17 cellular contexts compared by ENCODE assay signal in genomic region chr6:157268835-157269234, GRCh38. TPM values are rescaled to one million over a fixed set of nuclear protein-coding genes. Genes with fewer than 3 reads are reported as not detected.
DNase-seq lines count a peak whose midpoint lies in the region; ATAC-seq and TF ChIP-seq lines count a peak whose summit lies in the region.
"Had no signal": no experiment of that assay in that cellular context is flagged by ENCODE, and none has a peak within 500 bp of the region (broad histone marks: within the 10 kb centered on the region; RNA-seq: fewer than 3 reads in every experiment).

No MANE protein-coding gene starts in this region.

- H3K36me3 ChIP-seq in osteoblast (ENCODE audit: insufficient read depth, low read length) (no peaks in the 10 kb centered on the region), thyroid gland (no peaks in the 10 kb centered on the region)
- H3K36me3 ChIP-seq: BLaER1 treated with 17β-estradiol and CSF1 and Interleukin-3, amounts not matched to agents 10 nM and 100 nM; HAP-1 had no signal

- H3K79me2 ChIP-seq in osteoblast (ENCODE audit: insufficient read depth, low read length) = no peaks in the 10 kb centered on the region

- intact Hi-C loops in thyroid gland (cut with DNase I) (no loop called here), left colon (cut with DNase I, micrococcal nuclease) (no loop called here)

- H3K27ac ChIP-seq in cingulate gyrus (ENCODE audit: low read depth, low read length) (peak overlapping the region; percentile 44), osteoblast (ENCODE audit: low read depth, low read length) (peak overlapping the region; percentile 48), thyroid gland (peak overlapping the region in 2 of 3 donors; percentile 10 to 60)
- H3K27ac ChIP-seq: BLaER1 treated with 17β-estradiol and CSF1 and Interleukin-3, amounts not matched to agents 10 nM and 100 nM had no signal

- peak overlapping the region; percentile 72 for H3K4me2 ChIP-seq in osteoblast (ENCODE audit: insufficient read depth, low read length)
- H3K4me2 ChIP-seq: BLaER1 treated with 17β-estradiol and CSF1 and Interleukin-3, amounts not matched to agents 10 nM and 100 nM had no signal

- H3K27me3 ChIP-seq in osteoblast (ENCODE audit: insufficient read depth, low read length) (no peaks in the 10 kb centered on the region), thyroid gland (no peaks in the 10 kb centered on the region)
- H3K27me3 ChIP-seq: BLaER1 treated with 17β-estradiol and CSF1 and Interleukin-3, amounts not matched to agents 10 nM and 100 nM had no signal

- TF ChIP-seq POLR2A in thyroid gland (IDR thresholded peaks at IDR 0.05) = no peak

- H3K4me1 ChIP-seq in osteoblast (ENCODE audit: insufficient read depth, low read length) (peaks cover 14% of the 10 kb centered on the region), thyroid gland (peaks cover 0 to 5% of the 10 kb centered on the region in 2 donors)

- 67 to 85% methylated on average over 6 of the region's 6 CpGs for WGBS in thyroid gland, 2 donors

- DNase-seq in iris pigment epithelial cell (ENCODE audit: low read depth) (peak; percentile 7), osteoblast (ENCODE audit: insufficient read length, low spot score, missing footprints) (peak; percentile 35), thyroid gland (no peak), NCI-H1417 (lab: John Stamatoyannopoulos, UW) (no peak), left colon (no peak)
- no peak for DNase-seq in stimulated activated CD8-positive, alpha-beta memory T cell treated with anti-CD3 and anti-CD28 coated beads, Interleukin-4, amount 100 ng/mL, for 48 hours
- DNase-seq in activated CD4-positive, alpha-beta T cell treated with anti-CD3 and anti-CD28 coated beads, Interleukin-2, amount 50 U/mL, for 48 hours = no peak
- DNase-seq: activated CD4-positive, alpha-beta T cell treated with anti-CD3 and anti-CD28 coated beads, Interleukin-2, amount 50 U/mL, for 4 hours; DMS79; effector CD4-positive, alpha-beta T cell; foreskin melanocyte; immature natural killer cell; naive thymus-derived CD8-positive, alpha-beta T cell; NCI-H2227 treated with DMSO at 0.1 percent for 48 hours had no signal

- H4K20me1 ChIP-seq in osteoblast (ENCODE audit: insufficient read depth, low read length) = no peaks in the 10 kb centered on the region
- H4K20me1 ChIP-seq: BLaER1 treated with 17β-estradiol and CSF1 and Interleukin-3, amounts not matched to agents 10 nM and 100 nM had no signal

- TF ChIP-seq CTCF in osteoblast (IDR thresholded peaks at IDR 0.05; ENCODE audit: extremely low read depth, low read depth, low read length) (no peak), thyroid gland (IDR thresholded peaks at IDR 0.05) (no peak)

- H3K4me3 ChIP-seq in osteoblast (ENCODE audit: insufficient read depth, low read length) = peak overlapping the region; percentile 31
- H3K4me3 ChIP-seq in thyroid gland (replicated peaks in 1 of 3) = no peak overlapping the region
- H3K4me3 ChIP-seq: BLaER1 treated with 17β-estradiol and CSF1 and Interleukin-3, amounts not matched to agents 10 nM and 100 nM; HAP-1 had no signal

- no peak for ATAC-seq in left colon
- ATAC-seq: naive thymus-derived CD8-positive, alpha-beta T cell had no signal

- H3K9me3 ChIP-seq in osteoblast (ENCODE audit: low read depth, low read length) (no peaks in the 10 kb centered on the region), thyroid gland (no peaks in the 10 kb centered on the region)
- H3K9me3 ChIP-seq: HAP-1 had no signal

- peak overlapping the region; percentile 89 for H2AFZ ChIP-seq in osteoblast (ENCODE audit: low read length)

RNA-seq across cellular contexts. Expression of gene TMEM242, which starts 54.5 kb away (rescaled TPM):
- 5.6 and 6.2 TPM in 2 replicates for total RNA-seq in osteoblast
- total RNA-seq in thyroid gland = 10 to 100 TPM in 2 of 4 donors, 1 to 10 TPM in 2; 7.0 to 14.0 (median 9.7) TPM
- 10 to 100 TPM; 11.2 to 11.5 TPM for total RNA-seq in left colon

Comparison
In these comparisons a context has a peak if more than half of its experiments do, and no peak if none do; other contexts are left out.
1. DNase-seq: peak in iris pigment epithelial cell (single experiment) and osteoblast (single experiment); none in thyroid gland (0 of 2), stimulated activated CD8-positive, alpha-beta memory T cell treated with anti-CD3 and anti-CD28 coated beads, Interleukin-4, amount 100 ng/mL, for 48 hours (single experiment), NCI-H1417 (0 of 3), left colon (0 of 2) and activated CD4-positive, alpha-beta T cell treated with anti-CD3 and anti-CD28 coated beads, Interleukin-2, amount 50 U/mL, for 48 hours (0 of 2).
2. Peak in every context shown above with its lines, with median percentiles within 50 percentile points of each other: H3K27ac ChIP-seq.